Comparison of ENCODE assay signal across 17 cellular contexts in the genomic region with DNA sequence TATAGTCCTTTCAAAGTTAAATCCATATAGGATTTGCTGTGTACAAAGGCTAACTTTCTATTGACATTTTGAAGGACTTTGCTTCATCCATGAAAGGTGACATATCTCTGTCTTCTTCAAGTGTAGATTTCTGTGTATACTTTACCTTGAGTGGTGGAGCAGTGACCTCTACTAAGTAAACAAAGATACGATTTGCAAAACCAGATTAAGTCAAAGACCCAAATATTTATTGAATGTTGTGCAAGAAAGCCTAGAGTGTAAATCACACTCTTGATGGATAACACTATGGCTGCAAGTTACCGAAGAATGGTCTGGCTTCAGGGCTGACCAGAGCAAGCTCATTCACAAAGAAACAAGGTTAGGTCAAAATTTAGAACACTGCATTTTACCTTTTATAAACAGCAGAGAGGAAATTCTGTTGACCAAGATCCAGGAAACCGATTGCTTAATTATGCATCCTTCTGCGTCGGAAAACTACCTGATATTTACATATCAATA. TPM values are rescaled to one million over a fixed set of nuclear protein-coding genes. Genes with fewer than 3 reads are reported as not detected.
"Had no signal": no experiment of that assay in that cellular context is flagged by ENCODE, and none has a peak within 500 bp of the region (broad histone marks: within the 10 kb centered on the region; RNA-seq: fewer than 3 reads in every experiment).

No MANE protein-coding gene starts in this region.

- FAIRE-seq: astrocyte had no signal

- H3K36me3 ChIP-seq: MG63 had no signal

- H3K4me3 ChIP-seq: MG63 had no signal

- DNase-seq: activated B cell treated with CpG ODN at 0.5 μM for 24 hours; activated CD4-positive, alpha-beta T cell treated with anti-CD3 and anti-CD28 coated beads for 1 hour; activated CD4-positive, alpha-beta T cell treated with anti-CD3 and anti-CD28 coated beads, Interleukin-2, amount 10 ng/mL, durations not matched to agents 24 days and 14 days; activated CD4-positive, alpha-beta T cell treated with anti-CD3 and anti-CD28 coated beads, Interleukin-2, amount 50 U/mL, for 48 hours; activated CD8-positive, alpha-beta memory T cell treated with anti-CD3 and anti-CD28 coated beads for 24 hours; activated naive CD8-positive, alpha-beta T cell treated with anti-CD3 and anti-CD28 coated beads, Interleukin-2, amount 50 U/mL, for 24 hours; MG63; NCI-H1105; PC-3; SIG-M5; T-helper 17 cell; T-helper 9 cell had no signal

- H3K9me3 Mint-ChIP-seq: activated B cell treated with CpG ODN at 0.5 μM for 24 hours; activated naive CD4-positive, alpha-beta T cell treated with anti-CD3 and anti-CD28 coated beads, Interleukin-2, amount 50 U/mL, for 24 hours; activated naive CD8-positive, alpha-beta T cell treated with anti-CD3 and anti-CD28 coated beads, Interleukin-2, amount 50 U/mL, for 24 hours; activated T-helper 2 cell treated with anti-CD3 and anti-CD28 coated beads, Interferon-gamma antibody, Interleukin-2, Interleukin-4, amounts not matched to agents 10 μg/mL and 5 μg/mL and 100 μg/mL, durations not matched to agents 14 hours and 24 hours and 36 hours; brain; central memory CD8-positive, alpha-beta T cell had no signal

- H3K27me3 ChIP-seq: MG63 had no signal

- H3K36me3 Mint-ChIP-seq: activated naive CD4-positive, alpha-beta T cell treated with anti-CD3 and anti-CD28 coated beads, Interleukin-2, amount 50 U/mL, for 24 hours; brain had no signal

- H3K27ac Mint-ChIP-seq: activated B cell treated with CpG ODN at 0.5 μM for 24 hours; activated naive CD4-positive, alpha-beta T cell treated with anti-CD3 and anti-CD28 coated beads, Interleukin-2, amount 50 U/mL, for 24 hours; activated naive CD8-positive, alpha-beta T cell treated with anti-CD3 and anti-CD28 coated beads, Interleukin-2, amount 50 U/mL, for 24 hours; activated T-helper 2 cell treated with anti-CD3 and anti-CD28 coated beads, Interferon-gamma antibody, Interleukin-2, Interleukin-4, amounts not matched to agents 10 μg/mL and 5 μg/mL and 100 μg/mL, durations not matched to agents 14 hours and 24 hours and 36 hours; brain had no signal

- H3K9me3 ChIP-seq: MG63 had no signal

RNA-seq across cellular contexts. Expression of a gene that starts 5.4 kb away (rescaled TPM):
- total RNA-seq: activated B cell treated with CpG ODN at 0.5 μM for 24 hours; activated CD4-positive, alpha-beta T cell treated with anti-CD3 and anti-CD28 coated beads, Interleukin-2, amount 10 ng/mL, durations not matched to agents 24 days and 14 days; activated T-helper 2 cell treated with anti-CD3 and anti-CD28 coated beads, Interferon-gamma antibody, Interleukin-2, Interleukin-4, amounts not matched to agents 10 μg/mL and 5 μg/mL and 100 μg/mL, durations not matched to agents 14 hours and 24 hours and 36 hours; astrocyte; PC-3; T-helper 17 cell had no signal

RNA-seq across cellular contexts. Expression of a gene that starts 27.3 kb away (rescaled TPM):
- total RNA-seq: activated B cell treated with CpG ODN at 0.5 μM for 24 hours; activated CD4-positive, alpha-beta T cell treated with anti-CD3 and anti-CD28 coated beads, Interleukin-2, amount 10 ng/mL, durations not matched to agents 24 days and 14 days; activated T-helper 2 cell treated with anti-CD3 and anti-CD28 coated beads, Interferon-gamma antibody, Interleukin-2, Interleukin-4, amounts not matched to agents 10 μg/mL and 5 μg/mL and 100 μg/mL, durations not matched to agents 14 hours and 24 hours and 36 hours; astrocyte; PC-3; T-helper 17 cell had no signal

RNA-seq across cellular contexts. Expression of a gene that starts 55.1 kb away (rescaled TPM):
- total RNA-seq: activated B cell treated with CpG ODN at 0.5 μM for 24 hours; activated CD4-positive, alpha-beta T cell treated with anti-CD3 and anti-CD28 coated beads, Interleukin-2, amount 10 ng/mL, durations not matched to agents 24 days and 14 days; activated T-helper 2 cell treated with anti-CD3 and anti-CD28 coated beads, Interferon-gamma antibody, Interleukin-2, Interleukin-4, amounts not matched to agents 10 μg/mL and 5 μg/mL and 100 μg/mL, durations not matched to agents 14 hours and 24 hours and 36 hours; T-helper 17 cell had no signal
